9 cellular contexts compared by ENCODE assay signal in genomic region chr9:114691046-114691955, GRCh38. TPM values are rescaled to one million over a fixed set of nuclear protein-coding genes. Genes with fewer than 3 reads are reported as not detected.
DNase-seq lines count a peak whose midpoint lies in the region; ATAC-seq and TF ChIP-seq lines count a peak whose summit lies in the region.
"Had no signal": no experiment of that assay in that cellular context is flagged by ENCODE, and none has a peak within 500 bp of the region (broad histone marks: within the 10 kb centered on the region; RNA-seq: fewer than 3 reads in every experiment).

No MANE protein-coding gene starts in this region.

- H3K79me2 ChIP-seq in DND-41 (ENCODE audit: insufficient read depth, low read length) (no peaks in the 10 kb centered on the region), SK-N-SH (ENCODE audit: insufficient read depth) (no peaks in the 10 kb centered on the region)

- TF ChIP-seq CTCF in DND-41 (IDR thresholded peaks at IDR 0.05; ENCODE audit: borderline replicate concordance, extremely low read depth, low read length, poor library complexity, severe bottlenecking) = no peak
- TF ChIP-seq CTCF in SK-N-SH (IDR thresholded peaks at IDR 0.05) = no peak
- TF ChIP-seq CTCF in osteocyte (IDR thresholded peaks at IDR 0.05) = no peak

- H3K36me3 ChIP-seq in DND-41 (ENCODE audit: insufficient read depth, low read length) = no peaks in the 10 kb centered on the region
- H3K36me3 ChIP-seq in SK-N-SH (replicated peaks in 1 of 2; ENCODE audit: control insufficient read depth in 1 of 2, insufficient read depth in 2 of 2, low read length in 1 of 2) = no peaks in the 10 kb centered on the region

- peak overlapping the region; percentile 45 for H2AFZ ChIP-seq in DND-41 (ENCODE audit: low read depth, low read length)
- H2AFZ ChIP-seq in SK-N-SH (ENCODE audit: low read depth) = peak overlapping the region; percentile 3; the same call in 1 of the 2 replicates

- H3K27ac Mint-ChIP-seq in activated naive CD8-positive, alpha-beta T cell treated with anti-CD3 and anti-CD28 coated beads, Interleukin-2, amount 10 ng/mL, durations not matched to agents 7 days and 5 days = peak overlapping the region; percentile 99
- peak overlapping the region; percentile 76 for H3K27ac Mint-ChIP-seq in osteocyte (ENCODE audit: unreplicated experiment)

- CTCF ChIA-PET in SK-N-SH (lab: Yijun Ruan, JAX) = interaction anchor here (1.2 to 4.5 kb wide), 3 partner anchors 10 to 323 kb away, joined by 4 to 26 read pairs (median 4); partner anchors contain the start of gene TEX48

- no peaks in the 10 kb centered on the region for H3K9me2 ChIP-seq in SK-N-SH

- H3K4me2 ChIP-seq in DND-41 (ENCODE audit: insufficient read depth, low read length) (peak overlapping the region; percentile 31), SK-N-SH (peak overlapping the region; percentile 53)

- H3K27me3 Mint-ChIP-seq in activated naive CD8-positive, alpha-beta T cell treated with anti-CD3 and anti-CD28 coated beads, Interleukin-2, amount 10 ng/mL, durations not matched to agents 7 days and 5 days = no peaks in the 10 kb centered on the region
- H3K27me3 Mint-ChIP-seq in osteocyte (ENCODE audit: unreplicated experiment) = no peaks in the 10 kb centered on the region

- H3K9ac ChIP-seq in DND-41 (ENCODE audit: low read depth, low read length) = peak overlapping the region; percentile 15; the same call in 1 of the 2 replicates
- peak overlapping the region; percentile 70 for H3K9ac ChIP-seq in SK-N-SH

- peak overlapping the region; percentile 38 for H3K4me3 Mint-ChIP-seq in activated naive CD8-positive, alpha-beta T cell treated with anti-CD3 and anti-CD28 coated beads, Interleukin-2, amount 10 ng/mL, durations not matched to agents 7 days and 5 days
- peak overlapping the region; percentile 26 for H3K4me3 Mint-ChIP-seq in osteocyte (ENCODE audit: unreplicated experiment)

- peaks cover 4% of the 10 kb centered on the region for H3K9me3 Mint-ChIP-seq in activated naive CD8-positive, alpha-beta T cell treated with anti-CD3 and anti-CD28 coated beads, Interleukin-2, amount 10 ng/mL, durations not matched to agents 7 days and 5 days
- H3K9me3 Mint-ChIP-seq in osteocyte (ENCODE audit: unreplicated experiment) = no peaks in the 10 kb centered on the region

- H3K4me1 ChIP-seq in DND-41 (ENCODE audit: insufficient read depth, low read length) (peaks cover 16% of the 10 kb centered on the region), SK-N-SH (ENCODE audit: control insufficient read depth in 1 of 2, insufficient read depth in 2 of 2, low read depth in 1 of 2, low read length in 1 of 2) (peaks cover 0 to 44% of the 10 kb centered on the region in 2 experiments)

- H3K27me3 ChIP-seq in DND-41 (ENCODE audit: insufficient read depth, low read length, poor library complexity) (no peaks in the 10 kb centered on the region), SK-N-SH (ENCODE audit: insufficient read depth) (no peaks in the 10 kb centered on the region)

- H3F3A ChIP-seq in SK-N-SH (replicated peaks; ENCODE audit: insufficient read depth) = peaks cover 44% of the 10 kb centered on the region

- TF ChIP-seq RAD21 in SK-N-SH (IDR thresholded peaks at IDR 0.05; ENCODE audit: low read length) = no peak

- POLR2A ChIA-PET in SK-N-SH (lab: Yijun Ruan, JAX) = no interaction called here
- POLR2A ChIA-PET in activated naive CD8-positive, alpha-beta T cell treated with anti-CD3 and anti-CD28 coated beads, Interleukin-2, amount 10 ng/mL, durations not matched to agents 7 days and 5 days (lab: Charles Lee) = interaction anchor here (0.7 to 5.9 kb wide), 18 partner anchors 8 to 304 kb away, joined by 3 to 89 read pairs (median 7); partner anchors contain the start of genes AKNA, ATP6V1G1, TEX48 and TNFSF8

- H3K36me3 Mint-ChIP-seq in activated naive CD8-positive, alpha-beta T cell treated with anti-CD3 and anti-CD28 coated beads, Interleukin-2, amount 10 ng/mL, durations not matched to agents 7 days and 5 days = peaks cover 38% of the 10 kb centered on the region
- H3K36me3 Mint-ChIP-seq in osteocyte (ENCODE audit: unreplicated experiment) = no peaks in the 10 kb centered on the region

- H3K9me3 ChIP-seq in DND-41 (ENCODE audit: insufficient read depth, low read length, severe bottlenecking) = no peaks in the 10 kb centered on the region
- no peaks in the 10 kb centered on the region for H3K9me3 ChIP-seq in SK-N-SH

- H3K4me3 ChIP-seq in DND-41 (ENCODE audit: low read depth in 1 of 2, low read length in 2 of 2) (no peak overlapping the region), SK-N-SH (ENCODE audit: low read depth in 2 of 2, low read length in 1 of 2) (no peak overlapping the region)

- no peaks in the 10 kb centered on the region for H4K20me1 ChIP-seq in DND-41 (ENCODE audit: insufficient read depth, low read length)
- H4K20me1 ChIP-seq in SK-N-SH (ENCODE audit: insufficient read depth) = no peaks in the 10 kb centered on the region

- peak; percentile 51 to 98; a peak in 3 of 4 replicates for TF ChIP-seq EP300 in SK-N-SH (IDR thresholded peaks at IDR 0.05; ENCODE audit: borderline replicate concordance in 1 of 2, low read depth in 1 of 2, low read length in 1 of 2)

- ATAC-seq in DND-41 (ENCODE audit: insufficient read depth, low read depth) = peak; percentile 90
- peak; percentile 60 for ATAC-seq in HG02678 (IDR thresholded peaks at IDR 0.05; ENCODE audit: unreplicated experiment)
- peak; percentile 93 for ATAC-seq in activated naive CD8-positive, alpha-beta T cell treated with anti-CD3 and anti-CD28 coated beads, Interleukin-2, amount 10 ng/mL, durations not matched to agents 7 days and 5 days (ENCODE audit: low read depth)

- DNase-seq in DND-41 (peak; percentile 50), SK-N-SH (no peak), osteocyte (ENCODE audit: extremely low spot score, unreplicated experiment) (no peak), SKM-1 treated with dmso at 0.1 percent for 144 hours (lab: John Stamatoyannopoulos, UW; ENCODE audit: unreplicated experiment) (no peak), NCI-H1105 treated with DMSO at 0.1 percent for 48 hours (lab: John Stamatoyannopoulos, UW) (no peak), ureter (ENCODE audit: low spot score) (no peak)
- DNase-seq in activated naive CD8-positive, alpha-beta T cell treated with anti-CD3 and anti-CD28 coated beads, Interleukin-2, amount 10 ng/mL, durations not matched to agents 7 days and 5 days = peak; percentile 57

- 32% methylated on average over 9 of the region's 11 CpGs for WGBS in SK-N-SH (ENCODE audit: low lambda C conversion rate)

- H3K4me1 Mint-ChIP-seq in activated naive CD8-positive, alpha-beta T cell treated with anti-CD3 and anti-CD28 coated beads, Interleukin-2, amount 10 ng/mL, durations not matched to agents 7 days and 5 days = peaks cover 82% of the 10 kb centered on the region
- H3K4me1 Mint-ChIP-seq in osteocyte (ENCODE audit: unreplicated experiment) = peaks cover 30% of the 10 kb centered on the region

- peak overlapping the region; percentile 50; the same call in 1 of the 2 replicates for H3K27ac ChIP-seq in DND-41 (ENCODE audit: low read length)
- peak overlapping the region; percentile 81 to 95 for H3K27ac ChIP-seq in SK-N-SH (ENCODE audit: low read depth in 2 of 2, low read length in 1 of 2)

TF ChIP-seq in SK-N-SH, 30 proteins besides CTCF, POLR2A, EP300 and RAD21 (continues in another document):
- TF ChIP-seq YY1 (IDR thresholded peaks at IDR 0.05; ENCODE audit: low read depth) (peak; percentile 81), EZH2phosphoT487 (IDR thresholded peaks at IDR 0.05; ENCODE audit: borderline replicate concordance, low read depth) (no peak), FOXJ3 (CRISPR knock-in tag; IDR thresholded peaks at IDR 0.05) (no peak), TCF12 (IDR thresholded peaks at IDR 0.05) (peak; percentile 97), RFX5 (IDR thresholded peaks at IDR 0.05; ENCODE audit: low read length) (no peak)
- TF ChIP-seq, protein P1, sequence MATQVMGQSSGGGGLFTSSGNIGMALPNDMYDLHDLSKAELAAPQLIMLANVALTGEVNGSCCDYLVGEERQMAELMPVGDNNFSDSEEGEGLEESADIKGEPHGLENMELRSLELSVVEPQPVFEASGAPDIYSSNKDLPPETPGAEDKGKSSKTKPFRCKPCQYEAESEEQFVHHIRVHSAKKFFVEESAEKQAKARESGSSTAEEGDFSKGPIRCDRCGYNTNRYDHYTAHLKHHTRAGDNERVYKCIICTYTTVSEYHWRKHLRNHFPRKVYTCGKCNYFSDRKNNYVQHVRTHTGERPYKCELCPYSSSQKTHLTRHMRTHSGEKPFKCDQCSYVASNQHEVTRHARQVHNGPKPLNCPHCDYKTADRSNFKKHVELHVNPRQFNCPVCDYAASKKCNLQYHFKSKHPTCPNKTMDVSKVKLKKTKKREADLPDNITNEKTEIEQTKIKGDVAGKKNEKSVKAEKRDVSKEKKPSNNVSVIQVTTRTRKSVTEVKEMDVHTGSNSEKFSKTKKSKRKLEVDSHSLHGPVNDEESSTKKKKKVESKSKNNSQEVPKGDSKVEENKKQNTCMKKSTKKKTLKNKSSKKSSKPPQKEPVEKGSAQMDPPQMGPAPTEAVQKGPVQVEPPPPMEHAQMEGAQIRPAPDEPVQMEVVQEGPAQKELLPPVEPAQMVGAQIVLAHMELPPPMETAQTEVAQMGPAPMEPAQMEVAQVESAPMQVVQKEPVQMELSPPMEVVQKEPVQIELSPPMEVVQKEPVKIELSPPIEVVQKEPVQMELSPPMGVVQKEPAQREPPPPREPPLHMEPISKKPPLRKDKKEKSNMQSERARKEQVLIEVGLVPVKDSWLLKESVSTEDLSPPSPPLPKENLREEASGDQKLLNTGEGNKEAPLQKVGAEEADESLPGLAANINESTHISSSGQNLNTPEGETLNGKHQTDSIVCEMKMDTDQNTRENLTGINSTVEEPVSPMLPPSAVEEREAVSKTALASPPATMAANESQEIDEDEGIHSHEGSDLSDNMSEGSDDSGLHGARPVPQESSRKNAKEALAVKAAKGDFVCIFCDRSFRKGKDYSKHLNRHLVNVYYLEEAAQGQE (IDR thresholded peaks at IDR 0.05; ENCODE audit: low read depth, low read length) = peak; percentile 67; the same call in 1 of the 2 replicates

RNA-seq across cellular contexts. Expression of gene TEX48, which starts 9.3 kb away (rescaled TPM):
- 0.41 and 0.46 TPM in 2 replicates for polyA plus RNA-seq in SK-N-SH (2012; rRNA removed)
- 0.42 and 0.71 TPM in 2 replicates for polyA plus RNA-seq in SK-N-SH (2012; cell fraction: cytosol; rRNA removed)
- polyA plus RNA-seq in SK-N-SH (2012; cell fraction: nucleus; rRNA removed) = 0.20 and 0.37 TPM in 2 replicates
- not detected for total RNA-seq in activated naive CD8-positive, alpha-beta T cell treated with anti-CD3 and anti-CD28 coated beads, Interleukin-2, amount 10 ng/mL, durations not matched to agents 7 days and 5 days
- not detected in 2 replicates for total RNA-seq in osteocyte
- not detected for total RNA-seq in ureter
- total RNA-seq: lung microvascular endothelial cell had no signal

RNA-seq across cellular contexts. Expression of gene TEX53, which starts 33.7 kb away (rescaled TPM):
- not detected in 2 replicates for polyA plus RNA-seq in SK-N-SH (2012; rRNA removed)
- polyA plus RNA-seq in SK-N-SH (2012; cell fraction: cytosol; rRNA removed) = not detected in 2 replicates
- polyA plus RNA-seq in SK-N-SH (2012; cell fraction: nucleus; rRNA removed) = not detected in 2 replicates
- not detected for total RNA-seq in activated naive CD8-positive, alpha-beta T cell treated with anti-CD3 and anti-CD28 coated beads, Interleukin-2, amount 10 ng/mL, durations not matched to agents 7 days and 5 days
- not detected in 2 replicates for total RNA-seq in osteocyte
- total RNA-seq in ureter = not detected
- total RNA-seq: lung microvascular endothelial cell had no signal

Comparison
In these comparisons a context has a peak if more than half of its experiments do, and no peak if none do; other contexts are left out.
1. DNase-seq: peak in DND-41 (single experiment) and activated naive CD8-positive, alpha-beta T cell treated with anti-CD3 and anti-CD28 coated beads, Interleukin-2, amount 10 ng/mL, durations not matched to agents 7 days and 5 days (single experiment); none in SK-N-SH (single experiment), osteocyte (single experiment), SKM-1 treated with dmso at 0.1 percent for 144 hours (single experiment), NCI-H1105 treated with DMSO at 0.1 percent for 48 hours (single experiment) and ureter (single experiment).
2. Peak in every context shown above with its lines, with median percentiles within 50 percentile points of each other: ATAC-seq.